9 cellular contexts compared by ENCODE assay signal in the genomic region with DNA sequence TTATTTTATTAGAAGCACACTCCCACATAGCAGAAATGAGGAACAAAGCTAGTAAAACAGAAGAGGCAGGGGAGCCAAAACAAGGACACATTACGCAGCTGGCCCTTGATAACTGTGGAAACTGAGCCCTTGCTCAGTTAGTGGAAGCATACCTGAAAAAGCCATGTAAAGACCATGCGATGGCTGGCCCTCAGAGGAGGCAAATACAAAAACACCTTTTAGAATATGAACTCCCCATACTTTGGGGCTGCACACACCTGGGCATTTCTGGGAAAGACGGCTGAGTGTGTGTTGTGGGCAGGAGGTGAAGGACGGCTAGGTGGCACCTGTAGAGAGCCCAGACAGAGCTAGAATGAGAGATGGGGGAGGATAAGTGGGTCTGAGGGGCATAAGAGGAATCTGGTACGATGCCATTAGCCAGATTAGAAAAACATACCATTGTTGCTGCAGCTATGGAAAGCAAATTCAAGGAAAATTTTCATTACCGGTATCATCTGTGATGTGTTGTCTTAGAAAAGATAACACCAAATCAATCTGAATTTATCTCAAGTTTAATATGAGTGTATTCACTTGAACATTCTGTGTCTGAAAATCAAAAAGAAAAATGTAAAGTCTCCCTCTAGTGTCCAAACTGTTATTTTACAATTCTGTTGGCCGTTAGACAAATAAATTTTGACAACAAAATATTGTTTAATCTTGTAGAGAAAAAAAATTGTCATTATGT. TPM values are rescaled to one million over a fixed set of nuclear protein-coding genes. Genes with fewer than 3 reads are reported as not detected.
DNase-seq lines count a peak whose midpoint lies in the region; ATAC-seq, FAIRE-seq and TF ChIP-seq lines count a peak whose summit lies in the region.
"Had no signal": no experiment of that assay in that cellular context is flagged by ENCODE, and none has a peak within 500 bp of the region (broad histone marks: within the 10 kb centered on the region; RNA-seq: fewer than 3 reads in every experiment).

No MANE protein-coding gene starts in this region.

- no peaks in the 10 kb centered on the region for H3K27me3 Mint-ChIP-seq in nephron (ENCODE audit: low read depth)

- no peaks in the 10 kb centered on the region for H3K36me3 Mint-ChIP-seq in nephron (ENCODE audit: low read depth)

- H3K4me3 Mint-ChIP-seq in nephron, result no peak overlapping the region

- peak overlapping the region; percentile 8 to 66 (median 12) for H3K27ac Mint-ChIP-seq in nephron

- H3K36me3 ChIP-seq in bronchial epithelial cell (ENCODE audit: control insufficient read depth, insufficient read depth, low read length), result no peaks in the 10 kb centered on the region

- H3K27me3 ChIP-seq in bronchial epithelial cell (ENCODE audit: control insufficient read depth, insufficient read depth, low read length), result no peaks in the 10 kb centered on the region

- H3K4me1 Mint-ChIP-seq in nephron, result peaks cover 18% of the 10 kb centered on the region

- peak; percentile 16 for DNase-seq in LoVo (ENCODE audit: low spot score)
- DNase-seq in bronchial epithelial cell (ENCODE audit: low read depth), result peak; percentile 29
- no peak for DNase-seq in activated naive CD4-positive, alpha-beta T cell treated with Interleukin-2 at 50 U/mL for 16 hours
- DNase-seq in GOT3 (lab: John Stamatoyannopoulos, UW), result no peak
- DNase-seq in 8988T, result no peak

- FAIRE-seq in G401.6 (lab: Jason Lieb, UNC) (peak; percentile 90), bronchial epithelial cell (lab: Jason Lieb, UNC) (no peak)

- H3K9me3 Mint-ChIP-seq in nephron, result no peaks in the 10 kb centered on the region

- ATAC-seq in HG02678 (IDR thresholded peaks at IDR 0.05; ENCODE audit: unreplicated experiment), result no peak

- TF ChIP-seq CTCF in bronchial epithelial cell (IDR thresholded peaks at IDR 0.05; ENCODE audit: insufficient read depth, low read length, severe bottlenecking) (no peak), nephron (IDR thresholded peaks at IDR 0.05; ENCODE audit: unreplicated experiment in 3 of 3) (peak; percentile 51 to 68 (median 55))

- H3K4me3 ChIP-seq in bronchial epithelial cell (ENCODE audit: low read depth, low read length), result no peak overlapping the region

RNA-seq across cellular contexts. Expression of a gene that starts 45.2 kb away (rescaled TPM):
- total RNA-seq in bronchial epithelial cell, result not detected in 2 replicates
- total RNA-seq: fibroblast of lung had no signal

Comparison
In these comparisons a context has a peak if more than half of its experiments do, and no peak if none do; other contexts are left out.
1. DNase-seq: peak in LoVo (single experiment) and bronchial epithelial cell (single experiment); none in activated naive CD4-positive, alpha-beta T cell treated with Interleukin-2 at 50 U/mL for 16 hours (single experiment), GOT3 (single experiment) and 8988T (single experiment).